In genomic region chr19:55400281-55401087, GRCh38 we compare ENCODE assay signal across 18 cellular contexts. TPM values are rescaled to one million over a fixed set of nuclear protein-coding genes. Genes with fewer than 3 reads are reported as not detected.
DNase-seq lines count a peak whose midpoint lies in the region; ATAC-seq and TF ChIP-seq lines count a peak whose summit lies in the region.
"Had no signal": no experiment of that assay in that cellular context is flagged by ENCODE, and none has a peak within 500 bp of the region (broad histone marks: within the 10 kb centered on the region; RNA-seq: fewer than 3 reads in every experiment).

No MANE protein-coding gene starts in this region.

- H3K4me3 Mint-ChIP-seq in activated naive CD8-positive, alpha-beta T cell treated with anti-CD3 and anti-CD28 coated beads, Interleukin-2, amount 10 ng/mL, durations not matched to agents 7 days and 5 days, result no peak overlapping the region
- no peak overlapping the region for H3K4me3 Mint-ChIP-seq in activated naive CD8-positive, alpha-beta T cell treated with anti-CD3 and anti-CD28 coated beads for 36 hours
- no peak overlapping the region for H3K4me3 Mint-ChIP-seq in stimulated activated naive B cell treated with anti-CD40 and anti-IgM and Interleukin-4, amounts not matched to agents 10 μg/mL and 1 μg/mL and 100 μg/mL, for 72 hours
- H3K4me3 Mint-ChIP-seq: dendritic cell treated with granulocyte-macrophage colony-stimulating factor and Interleukin-4, amounts not matched to agents 40 ng/mL and 50 ng/mL, for 4 days had no signal

- H3K36me3 Mint-ChIP-seq in activated naive CD8-positive, alpha-beta T cell treated with anti-CD3 and anti-CD28 coated beads, Interleukin-2, amount 10 ng/mL, durations not matched to agents 7 days and 5 days, result peaks cover 26% of the 10 kb centered on the region
- H3K36me3 Mint-ChIP-seq in activated naive CD8-positive, alpha-beta T cell treated with anti-CD3 and anti-CD28 coated beads for 36 hours, result peaks cover 39% of the 10 kb centered on the region
- peaks cover 13 to 41% of the 10 kb centered on the region in 2 donors for H3K36me3 Mint-ChIP-seq in stimulated activated naive B cell treated with anti-CD40 and anti-IgM and Interleukin-4, amounts not matched to agents 10 μg/mL and 1 μg/mL and 100 μg/mL, for 72 hours

- POLR2A ChIA-PET in activated naive CD8-positive, alpha-beta T cell treated with anti-CD3 and anti-CD28 coated beads, Interleukin-2, amount 10 ng/mL, durations not matched to agents 7 days and 5 days (lab: Charles Lee), result interaction anchor here (1.5 to 12.9 kb wide), 3 partner anchors 8 to 17 kb away, joined by 9 to 211 read pairs (median 10); partner anchors contain the start of genes RPL28 and TMEM238

- no peaks in the 10 kb centered on the region for H3K27me3 ChIP-seq in WERI-Rb-1 (ENCODE audit: insufficient read depth, low read depth, severe bottlenecking)
- H3K27me3 ChIP-seq: SJSA1, vagina had no signal

- H3K4me3 ChIP-seq in WERI-Rb-1 (ENCODE audit: low read depth, low read length), result no peak overlapping the region
- H3K4me3 ChIP-seq: SJSA1, vagina had no signal

- peaks cover 49% of the 10 kb centered on the region for H3K36me3 ChIP-seq in WERI-Rb-1

- H3K27ac Mint-ChIP-seq in activated naive CD8-positive, alpha-beta T cell treated with anti-CD3 and anti-CD28 coated beads, Interleukin-2, amount 10 ng/mL, durations not matched to agents 7 days and 5 days, result peak overlapping the region; percentile 54
- H3K27ac Mint-ChIP-seq in activated naive CD8-positive, alpha-beta T cell treated with anti-CD3 and anti-CD28 coated beads for 36 hours, result no peak overlapping the region
- H3K27ac Mint-ChIP-seq in stimulated activated naive B cell treated with anti-CD40 and anti-IgM and Interleukin-4, amounts not matched to agents 10 μg/mL and 1 μg/mL and 100 μg/mL, for 72 hours, result peak overlapping the region; percentile 17
- H3K27ac Mint-ChIP-seq: dendritic cell treated with granulocyte-macrophage colony-stimulating factor and Interleukin-4, amounts not matched to agents 40 ng/mL and 50 ng/mL, for 4 days; progenitor cell of endocrine pancreas had no signal

- TF ChIP-seq CTCF in WERI-Rb-1 (IDR thresholded peaks at IDR 0.05; ENCODE audit: low read depth, low read length) (no peak), GM10266 (IDR thresholded peaks at IDR 0.05; ENCODE audit: control insufficient read depth, insufficient read depth, low read depth, missing control alignments) (no peak)

- H3K9me3 Mint-ChIP-seq in activated naive CD8-positive, alpha-beta T cell treated with anti-CD3 and anti-CD28 coated beads, Interleukin-2, amount 10 ng/mL, durations not matched to agents 7 days and 5 days, result no peaks in the 10 kb centered on the region
- H3K9me3 Mint-ChIP-seq in activated naive CD8-positive, alpha-beta T cell treated with anti-CD3 and anti-CD28 coated beads for 36 hours, result no peaks in the 10 kb centered on the region
- no peaks in the 10 kb centered on the region for H3K9me3 Mint-ChIP-seq in stimulated activated naive B cell treated with anti-CD40 and anti-IgM and Interleukin-4, amounts not matched to agents 10 μg/mL and 1 μg/mL and 100 μg/mL, for 72 hours
- H3K9me3 Mint-ChIP-seq: dendritic cell treated with granulocyte-macrophage colony-stimulating factor and Interleukin-4, amounts not matched to agents 40 ng/mL and 50 ng/mL, for 4 days had no signal

- no peak for ATAC-seq in activated naive CD8-positive, alpha-beta T cell treated with anti-CD3 and anti-CD28 coated beads, Interleukin-2, amount 10 ng/mL, durations not matched to agents 7 days and 5 days (ENCODE audit: low read depth)
- no peak for ATAC-seq in stimulated activated naive B cell treated with anti-CD40 and anti-IgM and Interleukin-4, amounts not matched to agents 10 μg/mL and 1 μg/mL and 100 μg/mL, for 72 hours (replicated peaks)

- DNase-seq in activated naive CD8-positive, alpha-beta T cell treated with anti-CD3 and anti-CD28 coated beads, Interleukin-2, amount 10 ng/mL, durations not matched to agents 7 days and 5 days, result no peak
- no peak for DNase-seq in activated naive CD8-positive, alpha-beta T cell treated with anti-CD3 and anti-CD28 coated beads for 36 hours
- peak; percentile 79 for DNase-seq in WERI-Rb-1
- no peak for DNase-seq in stimulated activated naive B cell treated with anti-CD40 and anti-IgM and Interleukin-4, amounts not matched to agents 10 μg/mL and 1 μg/mL and 100 μg/mL, for 72 hours
- DNase-seq in GM10266 (ENCODE audit: extremely low spot score), result no peak
- DNase-seq in NCI-H748 treated with DMSO at 0.1 percent for 48 hours (lab: John Stamatoyannopoulos, UW), result no peak
- DNase-seq: activated CD8-positive, alpha-beta memory T cell treated with anti-CD3 and anti-CD28 coated beads, Interleukin-2, amount 50 U/mL, for 48 hours; amniotic stem cell; DMS53; NCI-H187; NCI-H774; stimulated activated CD8-positive, alpha-beta memory T cell treated with anti-CD3 and anti-CD28 coated beads, Interleukin-4, amount 100 ng/mL, for 48 hours had no signal

- no peaks in the 10 kb centered on the region for H3K9me3 ChIP-seq in WERI-Rb-1 (ENCODE audit: severe bottlenecking)
- H3K9me3 ChIP-seq: SJSA1, vagina had no signal

- H3K4me1 Mint-ChIP-seq in activated naive CD8-positive, alpha-beta T cell treated with anti-CD3 and anti-CD28 coated beads, Interleukin-2, amount 10 ng/mL, durations not matched to agents 7 days and 5 days, result peaks cover 23% of the 10 kb centered on the region
- peaks cover 25% of the 10 kb centered on the region for H3K4me1 Mint-ChIP-seq in activated naive CD8-positive, alpha-beta T cell treated with anti-CD3 and anti-CD28 coated beads for 36 hours
- H3K4me1 Mint-ChIP-seq in stimulated activated naive B cell treated with anti-CD40 and anti-IgM and Interleukin-4, amounts not matched to agents 10 μg/mL and 1 μg/mL and 100 μg/mL, for 72 hours, result peaks cover 4 to 17% of the 10 kb centered on the region in 2 donors

- peak overlapping the region; percentile 69 for H3K27ac ChIP-seq in WERI-Rb-1
- H3K27ac ChIP-seq: SJSA1, vagina had no signal

- H3K27me3 Mint-ChIP-seq in activated naive CD8-positive, alpha-beta T cell treated with anti-CD3 and anti-CD28 coated beads, Interleukin-2, amount 10 ng/mL, durations not matched to agents 7 days and 5 days, result no peaks in the 10 kb centered on the region
- H3K27me3 Mint-ChIP-seq in activated naive CD8-positive, alpha-beta T cell treated with anti-CD3 and anti-CD28 coated beads for 36 hours, result no peaks in the 10 kb centered on the region
- no peaks in the 10 kb centered on the region for H3K27me3 Mint-ChIP-seq in stimulated activated naive B cell treated with anti-CD40 and anti-IgM and Interleukin-4, amounts not matched to agents 10 μg/mL and 1 μg/mL and 100 μg/mL, for 72 hours
- H3K27me3 Mint-ChIP-seq: dendritic cell treated with granulocyte-macrophage colony-stimulating factor and Interleukin-4, amounts not matched to agents 40 ng/mL and 50 ng/mL, for 4 days; progenitor cell of endocrine pancreas had no signal

RNA-seq across cellular contexts. Expression of gene UBE2S, which starts 7.1 kb away (rescaled TPM):
- total RNA-seq in activated naive CD8-positive, alpha-beta T cell treated with anti-CD3 and anti-CD28 coated beads, Interleukin-2, amount 10 ng/mL, durations not matched to agents 7 days and 5 days, result 100 to 1,000 TPM; 184 to 203 TPM
- 100 to 1,000 TPM; 323 to 325 TPM for total RNA-seq in activated naive CD8-positive, alpha-beta T cell treated with anti-CD3 and anti-CD28 coated beads for 36 hours

RNA-seq across cellular contexts. Expression of gene RPL28, which starts 14.8 kb away (rescaled TPM):
- 1,000 to 10,000 TPM; 3,030 to 3,043 TPM for total RNA-seq in activated naive CD8-positive, alpha-beta T cell treated with anti-CD3 and anti-CD28 coated beads, Interleukin-2, amount 10 ng/mL, durations not matched to agents 7 days and 5 days
- total RNA-seq in activated naive CD8-positive, alpha-beta T cell treated with anti-CD3 and anti-CD28 coated beads for 36 hours, result 1,000 to 10,000 TPM; 2,585 to 2,613 TPM

RNA-seq across cellular contexts. Expression of gene TMEM238, which starts 16.4 kb away (rescaled TPM):
- 10 to 100 TPM; 17.0 to 19.8 TPM for total RNA-seq in activated naive CD8-positive, alpha-beta T cell treated with anti-CD3 and anti-CD28 coated beads, Interleukin-2, amount 10 ng/mL, durations not matched to agents 7 days and 5 days
- total RNA-seq in activated naive CD8-positive, alpha-beta T cell treated with anti-CD3 and anti-CD28 coated beads for 36 hours, result 10 to 100 TPM; 10.1 to 10.8 TPM
- total RNA-seq: SJSA1 had no signal

RNA-seq across cellular contexts. Expression of gene TMEM190, which starts 23.9 kb away (rescaled TPM):
- total RNA-seq in activated naive CD8-positive, alpha-beta T cell treated with anti-CD3 and anti-CD28 coated beads, Interleukin-2, amount 10 ng/mL, durations not matched to agents 7 days and 5 days, result not detected
- total RNA-seq in activated naive CD8-positive, alpha-beta T cell treated with anti-CD3 and anti-CD28 coated beads for 36 hours, result not detected
- total RNA-seq: frontal cortex, mononuclear cell, SJSA1, vagina had no signal

RNA-seq across cellular contexts. Expression of gene IL11, which starts 30.2 kb away (rescaled TPM):
- under 1 TPM; 0.53 to 0.60 TPM for total RNA-seq in activated naive CD8-positive, alpha-beta T cell treated with anti-CD3 and anti-CD28 coated beads, Interleukin-2, amount 10 ng/mL, durations not matched to agents 7 days and 5 days
- not detected for total RNA-seq in activated naive CD8-positive, alpha-beta T cell treated with anti-CD3 and anti-CD28 coated beads for 36 hours
- total RNA-seq: vagina had no signal
